Comparison of ENCODE assay signal across 13 cellular contexts in the genomic region with DNA sequence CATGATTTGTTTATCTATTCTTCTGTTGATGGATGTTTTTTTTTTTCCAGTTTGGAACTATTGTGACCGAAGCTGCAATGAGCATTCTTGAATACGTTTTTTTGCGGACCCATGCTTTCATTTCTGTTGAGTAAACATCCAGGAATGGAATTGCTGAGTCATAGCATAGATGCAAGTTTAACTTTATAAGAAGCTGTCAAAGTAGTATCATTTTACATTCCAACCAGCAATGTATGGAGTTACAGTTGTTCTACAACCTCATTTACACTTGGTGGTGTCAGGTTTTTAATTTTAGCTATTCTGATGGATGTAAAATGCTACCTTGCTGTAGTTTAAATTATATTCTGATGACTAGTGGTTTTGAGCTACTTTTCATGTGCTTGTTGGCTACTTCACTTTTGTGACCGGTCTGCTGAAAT. TPM values are rescaled to one million over a fixed set of nuclear protein-coding genes. Genes with fewer than 3 reads are reported as not detected.
DNase-seq lines count a peak whose midpoint lies in the region; ATAC-seq and TF ChIP-seq lines count a peak whose summit lies in the region.
"Had no signal": no experiment of that assay in that cellular context is flagged by ENCODE, and none has a peak within 500 bp of the region (broad histone marks: within the 10 kb centered on the region; RNA-seq: fewer than 3 reads in every experiment).

No MANE protein-coding gene starts in this region.

- H3K27me3 Mint-ChIP-seq in activated T-cell treated with anti-CD3 and anti-CD28 coated beads, Interleukin-2, amount 50 U/mL, for 24 hours = peaks cover 3% of the 10 kb centered on the region
- H3K27me3 Mint-ChIP-seq in activated CD8-positive, alpha-beta memory T cell treated with anti-CD3 and anti-CD28 coated beads, Interleukin-2, amount 10 ng/mL, durations not matched to agents 7 days and 5 days = no peaks in the 10 kb centered on the region

- no peaks in the 10 kb centered on the region for H3K36me3 ChIP-seq in PC-3 (ENCODE audit: low read depth, low read length)
- H3K36me3 ChIP-seq in osteoblast (ENCODE audit: insufficient read depth, low read length) = peaks cover 6% of the 10 kb centered on the region
- no peaks in the 10 kb centered on the region for H3K36me3 ChIP-seq in testis (ENCODE audit: low read depth, missing control alignments)
- H3K36me3 ChIP-seq: cardiac muscle cell had no signal

- BruUV-seq in PC-3 (replicated peaks; lab: Mats Ljungman, UMichigan) = no TSS peak

- intact Hi-C loops in PC-3 (cut with micrococcal nuclease) (loop anchor here (10.0 kb wide), 1 partner anchor 105 kb away; no protein-coding TSS in a partner anchor), testis (cut with DNase I; ENCODE audit: low total_unique reads) (no loop called here)

- CTCF ChIA-PET in PC-3 (lab: Charles Lee) = no interaction called here
- CTCF ChIA-PET in activated CD8-positive, alpha-beta memory T cell treated with anti-CD3 and anti-CD28 coated beads, Interleukin-2, amount 10 ng/mL, durations not matched to agents 7 days and 5 days (lab: Charles Lee) = no interaction called here

- H3K79me2 ChIP-seq in PC-3 (ENCODE audit: low read length) (no peaks in the 10 kb centered on the region), osteoblast (ENCODE audit: insufficient read depth, low read length) (peaks cover 50% of the 10 kb centered on the region)

- ATAC-seq in PC-3 = peak; percentile 94
- no peak for ATAC-seq in activated CD8-positive, alpha-beta memory T cell treated with anti-CD3 and anti-CD28 coated beads, Interleukin-2, amount 10 ng/mL, durations not matched to agents 7 days and 5 days
- ATAC-seq: activated CD8-positive, alpha-beta T cell treated with anti-CD3 and anti-CD28 coated beads, Interleukin-2, amount 10 ng/mL, durations not matched to agents 7 days and 5 days had no signal

- no peaks in the 10 kb centered on the region for H3F3A ChIP-seq in PC-3 (ENCODE audit: low read length, unreplicated experiment)

- H3K9me3 ChIP-seq in PC-3 (ENCODE audit: low read length) (no peaks in the 10 kb centered on the region), osteoblast (ENCODE audit: low read depth, low read length) (no peaks in the 10 kb centered on the region), testis (no peaks in the 10 kb centered on the region)

- H3K4me1 Mint-ChIP-seq in activated T-cell treated with anti-CD3 and anti-CD28 coated beads, Interleukin-2, amount 50 U/mL, for 24 hours (ENCODE audit: low read depth) = no peaks in the 10 kb centered on the region
- H3K4me1 Mint-ChIP-seq in activated CD8-positive, alpha-beta memory T cell treated with anti-CD3 and anti-CD28 coated beads, Interleukin-2, amount 10 ng/mL, durations not matched to agents 7 days and 5 days = no peaks in the 10 kb centered on the region

- TF ChIP-seq POLR2A in testis (IDR thresholded peaks at IDR 0.05) = no peak

- H3K9me2 ChIP-seq in PC-3 (replicated peaks; ENCODE audit: low read length) = no peaks in the 10 kb centered on the region

- 75 to 79% methylated on average over 4 of the region's 4 CpGs for WGBS in testis, 2 donors

- H4K20me1 ChIP-seq in PC-3 (ENCODE audit: low read length) (no peaks in the 10 kb centered on the region), osteoblast (ENCODE audit: insufficient read depth, low read length) (no peaks in the 10 kb centered on the region)

- H3K27ac Mint-ChIP-seq in activated T-cell treated with anti-CD3 and anti-CD28 coated beads, Interleukin-2, amount 50 U/mL, for 24 hours = no peak overlapping the region
- no peak overlapping the region for H3K27ac Mint-ChIP-seq in activated CD8-positive, alpha-beta memory T cell treated with anti-CD3 and anti-CD28 coated beads, Interleukin-2, amount 10 ng/mL, durations not matched to agents 7 days and 5 days
- H3K27ac Mint-ChIP-seq: activated CD8-positive, alpha-beta T cell treated with anti-CD3 and anti-CD28 coated beads, Interleukin-2, amount 10 ng/mL, durations not matched to agents 7 days and 5 days had no signal

- H3K4me2 ChIP-seq in PC-3 (ENCODE audit: low read length) = peak overlapping the region; percentile 56
- peak overlapping the region; percentile 87 for H3K4me2 ChIP-seq in osteoblast (ENCODE audit: insufficient read depth, low read length)

- H3K27ac ChIP-seq in PC-3 (ENCODE audit: low read length) (peak overlapping the region; percentile 48), epithelial cell of prostate (no peak overlapping the region), osteoblast (ENCODE audit: low read depth, low read length) (peak overlapping the region; percentile 73), testis (no peak overlapping the region), substantia nigra (ENCODE audit: low read depth, low read length, poor library complexity, severe bottlenecking) (no peak overlapping the region)
- H3K27ac ChIP-seq: cardiac muscle cell had no signal

- DNase-seq in ELR (ENCODE audit: low read depth) (peak; percentile 92), PC-3 (peak; percentile 90), epithelial cell of prostate (ENCODE audit: low read depth, low spot score) (peak; percentile 20), osteoblast (ENCODE audit: insufficient read length, low spot score, missing footprints) (peak; percentile 34), testis (no peak), substantia nigra (lab: John Stamatoyannopoulos, UW) (no peak)
- DNase-seq in activated T-cell treated with anti-CD3 and anti-CD28 coated beads, Interleukin-2, amount 50 U/mL, for 24 hours = no peak
- no peak for DNase-seq in activated CD8-positive, alpha-beta memory T cell treated with anti-CD3 and anti-CD28 coated beads, Interleukin-2, amount 10 ng/mL, durations not matched to agents 7 days and 5 days
- DNase-seq: activated CD8-positive, alpha-beta T cell treated with anti-CD3 and anti-CD28 coated beads, Interleukin-2, amount 10 ng/mL, durations not matched to agents 7 days and 5 days; NCI-H1417; posterior cingulate gyrus; SIG-M5 had no signal

- no peaks in the 10 kb centered on the region for H3K27me3 ChIP-seq in PC-3 (ENCODE audit: low read length)
- no peaks in the 10 kb centered on the region for H3K27me3 ChIP-seq in osteoblast (ENCODE audit: insufficient read depth, low read length)
- H3K27me3 ChIP-seq in testis = no peaks in the 10 kb centered on the region

- H3K36me3 Mint-ChIP-seq in activated T-cell treated with anti-CD3 and anti-CD28 coated beads, Interleukin-2, amount 50 U/mL, for 24 hours (ENCODE audit: low read depth) = no peaks in the 10 kb centered on the region
- no peaks in the 10 kb centered on the region for H3K36me3 Mint-ChIP-seq in activated CD8-positive, alpha-beta memory T cell treated with anti-CD3 and anti-CD28 coated beads, Interleukin-2, amount 10 ng/mL, durations not matched to agents 7 days and 5 days

- H3K4me3 ChIP-seq in PC-3 (ENCODE audit: low read length) (peak overlapping the region; percentile 22; the same call in 1 of the 2 replicates), osteoblast (ENCODE audit: insufficient read depth, low read length) (peak overlapping the region; percentile 64), testis (no peak overlapping the region)
- H3K4me3 ChIP-seq: cardiac muscle cell had no signal

- H3K4me3 Mint-ChIP-seq in activated T-cell treated with anti-CD3 and anti-CD28 coated beads, Interleukin-2, amount 50 U/mL, for 24 hours = no peak overlapping the region
- no peak overlapping the region for H3K4me3 Mint-ChIP-seq in activated CD8-positive, alpha-beta memory T cell treated with anti-CD3 and anti-CD28 coated beads, Interleukin-2, amount 10 ng/mL, durations not matched to agents 7 days and 5 days
- H3K4me3 Mint-ChIP-seq: activated CD8-positive, alpha-beta T cell treated with anti-CD3 and anti-CD28 coated beads, Interleukin-2, amount 10 ng/mL, durations not matched to agents 7 days and 5 days had no signal

- H3K9me3 Mint-ChIP-seq in activated T-cell treated with anti-CD3 and anti-CD28 coated beads, Interleukin-2, amount 50 U/mL, for 24 hours = no peaks in the 10 kb centered on the region
- H3K9me3 Mint-ChIP-seq in activated CD8-positive, alpha-beta memory T cell treated with anti-CD3 and anti-CD28 coated beads, Interleukin-2, amount 10 ng/mL, durations not matched to agents 7 days and 5 days (ENCODE audit: low read depth) = peaks cover 2% of the 10 kb centered on the region

- POLR2A ChIA-PET in PC-3 (lab: Charles Lee; ENCODE audit: unreplicated experiment) = no interaction called here

- H3K4me1 ChIP-seq in PC-3 (ENCODE audit: insufficient read depth, low read length) (peaks cover 11% of the 10 kb centered on the region), osteoblast (ENCODE audit: insufficient read depth, low read length) (peaks cover 7% of the 10 kb centered on the region), testis (no peaks in the 10 kb centered on the region)

- TF ChIP-seq CTCF in PC-3 (conservative IDR thresholded peaks at IDR 0.05; ENCODE audit: low read depth, low read length) = no peak
- no peak for TF ChIP-seq CTCF in osteoblast (IDR thresholded peaks at IDR 0.05; ENCODE audit: extremely low read depth, low read depth, low read length)
- TF ChIP-seq CTCF in testis (IDR thresholded peaks at IDR 0.05) = no peak

- H3K9ac ChIP-seq in PC-3 (ENCODE audit: low read length) = no peak overlapping the region

- H2AFZ ChIP-seq in PC-3 (ENCODE audit: low read length) = peak overlapping the region; percentile 22; the same call in 1 of the 2 replicates
- H2AFZ ChIP-seq in osteoblast (ENCODE audit: low read length) = peak overlapping the region; percentile 9

RNA-seq across cellular contexts. Expression of a gene that starts 49.0 kb away (rescaled TPM):
- total RNA-seq in PC-3 (2014; rRNA removed) = 3.9 and 5.8 TPM in 2 replicates
- total RNA-seq in osteoblast = 73.1 and 92.3 TPM in 2 replicates
- under 1 TPM in 1 of 2 experiments, not detected in 1; 0.16 TPM for total RNA-seq in activated CD8-positive, alpha-beta memory T cell treated with anti-CD3 and anti-CD28 coated beads, Interleukin-2, amount 10 ng/mL, durations not matched to agents 7 days and 5 days
- total RNA-seq in testis = 1 to 10 TPM; 2.8 to 3.2 TPM
- 3.9 TPM for polyA plus RNA-seq in testis (ENCODE audit: insufficient read depth, low read depth, low replicate concordance)
- total RNA-seq: activated CD8-positive, alpha-beta T cell treated with anti-CD3 and anti-CD28 coated beads, Interleukin-2, amount 10 ng/mL, durations not matched to agents 7 days and 5 days had no signal

Comparison
In these comparisons a context has a peak if more than half of its experiments do, and no peak if none do; other contexts are left out.
1. DNase-seq: peak in ELR (single experiment), PC-3 (single experiment), epithelial cell of prostate (single experiment) and osteoblast (single experiment); none in activated T-cell treated with anti-CD3 and anti-CD28 coated beads, Interleukin-2, amount 50 U/mL, for 24 hours (single experiment), activated CD8-positive, alpha-beta memory T cell treated with anti-CD3 and anti-CD28 coated beads, Interleukin-2, amount 10 ng/mL, durations not matched to agents 7 days and 5 days (single experiment), testis (single experiment) and substantia nigra (0 of 49).
2. H3K27ac ChIP-seq: peak in PC-3 (single experiment) and osteoblast (single experiment); none in epithelial cell of prostate (single experiment), testis (0 of 2) and substantia nigra (single experiment).
3. H3K4me3 ChIP-seq: peak in PC-3 (single experiment) and osteoblast (single experiment); none in testis (0 of 2).
4. RNA of a gene that starts 49.0 kb away (total RNA-seq): 73.1 to 92.3 TPM in osteoblast; 3.9 to 5.8 TPM in PC-3, 2.8 to 3.2 TPM in testis and 0.16 TPM in activated CD8-positive, alpha-beta memory T cell treated with anti-CD3 and anti-CD28 coated beads, Interleukin-2, amount 10 ng/mL, durations not matched to agents 7 days and 5 days; every median in the first group is over 10 times any median in the second.